ENCODE assay signal across 8 cellular contexts in the genomic region with DNA sequence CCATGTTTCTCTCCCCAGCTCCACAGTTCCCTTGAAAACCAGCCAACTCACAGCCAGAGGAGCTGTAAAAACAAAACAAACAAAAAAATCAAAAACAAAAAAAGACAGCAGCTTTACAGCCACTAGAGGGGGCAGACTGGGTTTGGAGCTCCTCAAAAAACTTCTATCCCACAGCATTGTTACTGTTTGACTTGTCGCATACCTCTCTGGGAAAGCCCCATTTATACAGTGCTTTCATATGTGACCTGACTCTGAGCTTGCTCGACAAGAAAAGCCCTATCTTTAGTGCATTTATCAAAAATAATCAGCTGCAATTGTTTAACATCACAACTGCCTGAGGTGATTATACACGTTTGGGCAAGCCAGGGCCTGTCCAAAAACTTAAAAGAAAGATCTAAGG. TPM values are rescaled to one million over a fixed set of nuclear protein-coding genes. Genes with fewer than 3 reads are reported as not detected.
DNase-seq lines count a peak whose midpoint lies in the region; ATAC-seq and TF ChIP-seq lines count a peak whose summit lies in the region.

No MANE protein-coding gene starts in this region.

- H3K27ac Mint-ChIP-seq in endothelial cell (ENCODE audit: unreplicated experiment) (no peak overlapping the region), progenitor cell of endocrine pancreas (peak overlapping the region; percentile 88)

- TF ChIP-seq CTCF in endothelial cell (IDR thresholded peaks at IDR 0.05; ENCODE audit: unreplicated experiment) (peak; percentile 46), progenitor cell of endocrine pancreas (IDR thresholded peaks at IDR 0.05; ENCODE audit: unreplicated experiment) (peak; percentile 62)

- ATAC-seq in GM18870 (IDR thresholded peaks at IDR 0.05; ENCODE audit: unreplicated experiment) (peak; percentile 100), HG02973 (IDR thresholded peaks at IDR 0.05; ENCODE audit: unreplicated experiment) (peak; percentile 100), left ventricle myocardium superior (no peak)

- DNase-seq in D341Med (ENCODE audit: low spot score) (peak; percentile 30), NCI-H460 (ENCODE audit: extremely low read depth, low read depth) (peak; percentile 43), endothelial cell (ENCODE audit: low spot score) (peak; percentile 11), progenitor cell of endocrine pancreas (ENCODE audit: low spot score, unreplicated experiment) (no peak), activated gamma-delta T cell (lab: John Stamatoyannopoulos, UW) (no peak), left ventricle myocardium superior (no peak)

- H3K27me3 Mint-ChIP-seq in endothelial cell (ENCODE audit: unreplicated experiment) (no peaks in the 10 kb centered on the region), progenitor cell of endocrine pancreas (no peaks in the 10 kb centered on the region)

- H3K9me3 Mint-ChIP-seq in endothelial cell (ENCODE audit: unreplicated experiment) (no peaks in the 10 kb centered on the region), progenitor cell of endocrine pancreas (ENCODE audit: low read depth) (peaks cover 29% of the 10 kb centered on the region)

- H3K36me3 Mint-ChIP-seq in endothelial cell (ENCODE audit: low read depth, unreplicated experiment) (no peaks in the 10 kb centered on the region), progenitor cell of endocrine pancreas (ENCODE audit: insufficient read depth) (no peaks in the 10 kb centered on the region)

- H3K4me1 Mint-ChIP-seq in endothelial cell (ENCODE audit: unreplicated experiment), result no peaks in the 10 kb centered on the region
- peaks cover 3% of the 10 kb centered on the region for H3K4me1 Mint-ChIP-seq in progenitor cell of endocrine pancreas (ENCODE audit: low read depth)

- intact Hi-C loops in left ventricle myocardium superior (cut with micrococcal nuclease), result no loop called here

- no peak overlapping the region for H3K4me3 Mint-ChIP-seq in endothelial cell (ENCODE audit: unreplicated experiment)
- H3K4me3 Mint-ChIP-seq in progenitor cell of endocrine pancreas (ENCODE audit: low read depth), result no peak overlapping the region

RNA-seq across cellular contexts. Expression of a gene that starts 21.6 kb away (rescaled TPM):
- total RNA-seq in NCI-H460 (2014; rRNA removed; shearing (Covaris generic)), result 35.3 and 40.8 TPM in 2 replicates
- polyA plus RNA-seq in NCI-H460 (2014; cell fraction: nucleus; rRNA removed), result 29.1 and 32.8 TPM in 2 replicates
- 52.2 TPM for total RNA-seq in endothelial cell (ENCODE audit: unreplicated experiment)
- total RNA-seq in progenitor cell of endocrine pancreas, result 167 TPM in 2 replicates
- total RNA-seq in left ventricle myocardium superior, result 4.8 TPM

RNA-seq across cellular contexts. Expression of a gene that starts 29.0 kb away (rescaled TPM):
- 34.8 and 39.8 TPM in 2 replicates for total RNA-seq in NCI-H460 (2014; rRNA removed; shearing (Covaris generic))
- 49.6 and 93.9 TPM in 2 replicates for polyA plus RNA-seq in NCI-H460 (2014; cell fraction: nucleus; rRNA removed)
- total RNA-seq in endothelial cell (ENCODE audit: unreplicated experiment), result 1.1 TPM
- total RNA-seq in progenitor cell of endocrine pancreas, result 0.24 and 0.38 TPM in 2 replicates
- total RNA-seq in left ventricle myocardium superior, result 9.5 TPM

RNA-seq across cellular contexts. Expression of a gene that starts 30.3 kb away (rescaled TPM):
- total RNA-seq in NCI-H460 (2014; rRNA removed; shearing (Covaris generic)), result not detected in 2 replicates
- polyA plus RNA-seq in NCI-H460 (2014; cell fraction: nucleus; rRNA removed), result not detected in 2 replicates
- total RNA-seq in endothelial cell (ENCODE audit: unreplicated experiment), result not detected
- total RNA-seq in progenitor cell of endocrine pancreas, result not detected in 2 replicates
- not detected for total RNA-seq in left ventricle myocardium superior

Comparison
In these comparisons a context has a peak if more than half of its experiments do, and no peak if none do; other contexts are left out.
1. DNase-seq: peak in D341Med (single experiment), NCI-H460 (single experiment) and endothelial cell (single experiment); none in progenitor cell of endocrine pancreas (single experiment), activated gamma-delta T cell (single experiment) and left ventricle myocardium superior (single experiment).